9 cellular contexts compared by ENCODE assay signal in genomic region chr17:48022906-48023305, GRCh38. TPM values are rescaled to one million over a fixed set of nuclear protein-coding genes. Genes with fewer than 3 reads are reported as not detected.
DNase-seq lines count a peak whose midpoint lies in the region; ATAC-seq and TF ChIP-seq lines count a peak whose summit lies in the region.
"Had no signal": no experiment of that assay in that cellular context is flagged by ENCODE, and none has a peak within 500 bp of the region (broad histone marks: within the 10 kb centered on the region; RNA-seq: fewer than 3 reads in every experiment).

No MANE protein-coding gene starts in this region.

- WGBS in esophagus squamous epithelium, 2 donors = 32 to 46% methylated on average over 4 to 6 of the region's 6 CpGs
- WGBS in transverse colon (ENCODE audit: low coverage in 1 of 2), 2 donors = 29 to 42% methylated on average over 4 to 6 of the region's 6 CpGs

- in situ Hi-C loops in transverse colon (cut with MboI; ENCODE audit: low pct_ligation_motif_present in 1 of 4, low pct_unique_long_range_greater_than_20kb in 1 of 4, low sequenced_read_pairs in 3 of 4) = loop anchor here in 2 of 4 donors (10.0 kb wide), 1 partner anchor 52 kb away; no protein-coding TSS in a partner anchor

- no peak for ATAC-seq in GM23338
- ATAC-seq in activated T-helper 17 cell treated with anti-CD3 and anti-CD28 coated beads, Interleukin-2, amount 50 U/mL, for 72 hours (replicated peaks) = no peak

- H3K27me3 Mint-ChIP-seq in GM23338 (ENCODE audit: insufficient read depth, low read depth, poor library complexity) (peaks cover 31% of the 10 kb centered on the region), nephron (ENCODE audit: low read depth) (peaks cover 67% of the 10 kb centered on the region)
- peaks cover 4% of the 10 kb centered on the region for H3K27me3 Mint-ChIP-seq in activated T-helper 17 cell treated with anti-CD3 and anti-CD28 coated beads, Interleukin-2, amount 50 U/mL, for 72 hours

- H4K20me1 ChIP-seq in GM23338 (replicated peaks; ENCODE audit: insufficient read depth) = no peaks in the 10 kb centered on the region

- peak overlapping the region; percentile 99 for H3K4me2 ChIP-seq in GM23338

- H3K4me3 ChIP-seq in BE2C (ENCODE audit: low read depth, low read length) (peak overlapping the region; percentile 25), GM23338 (peak overlapping the region; percentile 83), esophagus squamous epithelium (peak overlapping the region in 1 of 4 donors; percentile 70), transverse colon (peak overlapping the region in 1 of 4 donors; percentile 51)

- H3K27me3 ChIP-seq in BE2C (no peaks in the 10 kb centered on the region), GM23338 (ENCODE audit: insufficient read depth) (peaks cover 22% of the 10 kb centered on the region), esophagus squamous epithelium (peaks cover 0 to 44% (median 0%) of the 10 kb centered on the region in 4 donors), transverse colon (peaks cover 37% of the 10 kb centered on the region)

- H2AFZ ChIP-seq in GM23338 = peak overlapping the region; percentile 83

- H3K9me2 ChIP-seq in GM23338 (ENCODE audit: insufficient read depth) = no peaks in the 10 kb centered on the region

- H3K27ac ChIP-seq in GM23338 (ENCODE audit: low read depth) (no peak overlapping the region), esophagus squamous epithelium (peak overlapping the region in 1 of 4 donors; percentile 86), transverse colon (peak overlapping the region in 1 of 4 donors; percentile 84)

- H3K4me1 Mint-ChIP-seq in GM23338 (peaks cover 25% of the 10 kb centered on the region), nephron (peaks cover 41% of the 10 kb centered on the region)
- H3K4me1 Mint-ChIP-seq in activated T-helper 17 cell treated with anti-CD3 and anti-CD28 coated beads, Interleukin-2, amount 50 U/mL, for 72 hours = peaks cover 11% of the 10 kb centered on the region

- peak overlapping the region; percentile 77 for H3K4me3 Mint-ChIP-seq in GM23338
- H3K4me3 Mint-ChIP-seq in activated T-helper 17 cell treated with anti-CD3 and anti-CD28 coated beads, Interleukin-2, amount 50 U/mL, for 72 hours = peak overlapping the region; percentile 93
- H3K4me3 Mint-ChIP-seq in nephron = peak overlapping the region; percentile 17 to 65 (median 40)

- no peak for TF ChIP-seq EP300 in transverse colon (IDR thresholded peaks at IDR 0.05; ENCODE audit: low read depth)

- H3F3A ChIP-seq in GM23338 (replicated peaks; ENCODE audit: low read depth) = peaks cover 14% of the 10 kb centered on the region; the same call in 1 of the 2 replicates

- TF ChIP-seq CTCF in BE2C (IDR thresholded peaks at IDR 0.05; ENCODE audit: low read depth, low read length) (no peak), GM23338 (conservative IDR thresholded peaks at IDR 0.05; ENCODE audit: low read depth in 2 of 2) (no peak), nephron (IDR thresholded peaks at IDR 0.05; ENCODE audit: unreplicated experiment in 3 of 3) (no peak), esophagus squamous epithelium (IDR thresholded peaks at IDR 0.05) (no peak), transverse colon (IDR thresholded peaks at IDR 0.05) (no peak)

- H3K4me1 ChIP-seq in BE2C = peaks cover 22% of the 10 kb centered on the region
- H3K4me1 ChIP-seq in GM23338 (ENCODE audit: insufficient read depth) = peaks cover 21% of the 10 kb centered on the region
- H3K4me1 ChIP-seq in esophagus squamous epithelium = peaks cover 34 to 45% (median 37%) of the 10 kb centered on the region in 3 donors
- peaks cover 35 to 38% (median 36%) of the 10 kb centered on the region in 4 donors for H3K4me1 ChIP-seq in transverse colon

- H3K9me3 ChIP-seq in BE2C = no peaks in the 10 kb centered on the region
- no peaks in the 10 kb centered on the region for H3K9me3 ChIP-seq in esophagus squamous epithelium
- H3K9me3 ChIP-seq in transverse colon = no peaks in the 10 kb centered on the region

- H3K79me2 ChIP-seq in GM23338 (replicated peaks; ENCODE audit: insufficient read depth) = no peaks in the 10 kb centered on the region

- H3K9me3 Mint-ChIP-seq in GM23338 = no peaks in the 10 kb centered on the region
- H3K9me3 Mint-ChIP-seq in activated T-helper 17 cell treated with anti-CD3 and anti-CD28 coated beads, Interleukin-2, amount 50 U/mL, for 72 hours = no peaks in the 10 kb centered on the region
- no peaks in the 10 kb centered on the region for H3K9me3 Mint-ChIP-seq in nephron
- H3K9me3 Mint-ChIP-seq: activated CD4-positive, alpha-beta T cell treated with anti-CD3 and anti-CD28 coated beads, Interleukin-2, amount 10 ng/mL, durations not matched to agents 24 days and 14 days had no signal

- no peak overlapping the region for H3K27ac Mint-ChIP-seq in GM23338
- no peak overlapping the region for H3K27ac Mint-ChIP-seq in activated T-helper 17 cell treated with anti-CD3 and anti-CD28 coated beads, Interleukin-2, amount 50 U/mL, for 72 hours
- no peak overlapping the region for H3K27ac Mint-ChIP-seq in nephron

- TF ChIP-seq POLR2A in esophagus squamous epithelium (IDR thresholded peaks at IDR 0.05) (no peak), transverse colon (IDR thresholded peaks at IDR 0.05) (no peak)

- H3K36me3 Mint-ChIP-seq in GM23338 (ENCODE audit: low read depth) (no peaks in the 10 kb centered on the region), nephron (ENCODE audit: low read depth) (no peaks in the 10 kb centered on the region)
- H3K36me3 Mint-ChIP-seq in activated T-helper 17 cell treated with anti-CD3 and anti-CD28 coated beads, Interleukin-2, amount 50 U/mL, for 72 hours (ENCODE audit: low read depth) = peaks cover 5% of the 10 kb centered on the region

- intact Hi-C loops in esophagus squamous epithelium (cut with DNase I) (no loop called here), transverse colon (cut with DNase I; ENCODE audit: low total_unique reads) (no loop called here)

- DNase-seq in BE2C (no peak), GM23338 (ENCODE audit: low spot score) (no peak), NCI-H524 treated with DMSO at 0.1 percent for 48 hours (lab: John Stamatoyannopoulos, UW) (no peak), SHP77 treated with DMSO at 0.1 percent for 48 hours (lab: John Stamatoyannopoulos, UW) (no peak), esophagus squamous epithelium (lab: John Stamatoyannopoulos, UW) (no peak), transverse colon (no peak)

- H3K36me3 ChIP-seq in BE2C = no peaks in the 10 kb centered on the region
- no peaks in the 10 kb centered on the region for H3K36me3 ChIP-seq in GM23338 (ENCODE audit: insufficient read depth)
- no peaks in the 10 kb centered on the region for H3K36me3 ChIP-seq in esophagus squamous epithelium
- no peaks in the 10 kb centered on the region for H3K36me3 ChIP-seq in transverse colon

TF ChIP-seq in GM23338, 12 proteins besides CTCF, POLR2A, EP300 and RAD21 (continues in another document):
- TF ChIP-seq NANOG (IDR thresholded peaks at IDR 0.05; ENCODE audit: borderline replicate concordance) = no peak
- no peak for TF ChIP-seq CREB1 (CRISPR knock-in tag; IDR thresholded peaks at IDR 0.05; ENCODE audit: low read depth)
- TF ChIP-seq ZNF331 (CRISPR knock-in tag; IDR thresholded peaks at IDR 0.05; ENCODE audit: low read depth) = no peak
- no peak for TF ChIP-seq EZH2 (IDR thresholded peaks at IDR 0.05; ENCODE audit: low read depth, unreplicated experiment)
- TF ChIP-seq ETS1 (IDR thresholded peaks at IDR 0.05) = no peak
- no peak for TF ChIP-seq STAT1 (IDR thresholded peaks at IDR 0.05; ENCODE audit: unreplicated experiment)
- TF ChIP-seq ZNF114 (CRISPR knock-in tag; IDR thresholded peaks at IDR 0.05) = no peak
- TF ChIP-seq POLR2AphosphoS5 (IDR thresholded peaks at IDR 0.05; ENCODE audit: low read depth) = no peak
- no peak for TF ChIP-seq JUNB (IDR thresholded peaks at IDR 0.05; ENCODE audit: unreplicated experiment)

RNA-seq across cellular contexts. Expression of gene COPZ2, which starts 14.7 kb away (rescaled TPM):
- 9.3 TPM for polyA plus RNA-seq in BE2C (2012; ENCODE audit: insufficient read depth, insufficient read length, low read depth)
- not detected in 2 replicates for total RNA-seq in GM23338 (2014; rRNA removed; shearing (Covaris generic))
- not detected in 2 replicates for polyA plus RNA-seq in GM23338 (2016; fragmentation: Nextera tagmentation; extraction: Ambion mirVana)
- 1 to 10 TPM; 1.3 to 2.0 TPM for total RNA-seq in activated T-helper 17 cell treated with anti-CD3 and anti-CD28 coated beads, Interleukin-2, amount 50 U/mL, for 72 hours
- total RNA-seq in esophagus squamous epithelium (10 to 100 TPM in 1 of 4 donors, 1 to 10 TPM in 2, under 1 TPM in 1; 0.91 to 14.5 (median 5.7) TPM), transverse colon (10 to 100 TPM in 2 of 4 donors, 1 to 10 TPM in 2; 6.0 to 11.2 (median 8.3) TPM)

RNA-seq across cellular contexts. Expression of gene NFE2L1, which starts 25.3 kb away (rescaled TPM):
- polyA plus RNA-seq in BE2C (2012; ENCODE audit: insufficient read depth, insufficient read length, low read depth) = 506 TPM
- total RNA-seq in GM23338 (2014; rRNA removed; shearing (Covaris generic)) = 138 and 157 TPM in 2 replicates
- 39.9 and 49.9 TPM in 2 replicates for polyA plus RNA-seq in GM23338 (2016; fragmentation: Nextera tagmentation; extraction: Ambion mirVana)
- total RNA-seq in activated T-helper 17 cell treated with anti-CD3 and anti-CD28 coated beads, Interleukin-2, amount 50 U/mL, for 72 hours = 10 to 100 TPM; 77.7 to 91.8 TPM
- total RNA-seq in esophagus squamous epithelium (100 to 1,000 TPM in 1 of 4 donors, 10 to 100 TPM in 3; 41.6 to 103 (median 60.0) TPM), transverse colon (100 to 1,000 TPM; 173 to 242 (median 211) TPM)

RNA-seq across cellular contexts. Expression of gene CDK5RAP3, which starts 52.0 kb away (rescaled TPM):
- 175 TPM for polyA plus RNA-seq in BE2C (2012; ENCODE audit: insufficient read depth, insufficient read length, low read depth)
- 67.0 and 106 TPM in 2 replicates for total RNA-seq in GM23338 (2014; rRNA removed; shearing (Covaris generic))
- 78.9 and 92.6 TPM in 2 replicates for polyA plus RNA-seq in GM23338 (2016; fragmentation: Nextera tagmentation; extraction: Ambion mirVana)
- 100 to 1,000 TPM; 139 to 216 TPM for total RNA-seq in activated T-helper 17 cell treated with anti-CD3 and anti-CD28 coated beads, Interleukin-2, amount 50 U/mL, for 72 hours
- total RNA-seq in esophagus squamous epithelium = 100 to 1,000 TPM in 1 of 4 donors, 10 to 100 TPM in 3; 60.1 to 141 (median 66.0) TPM
- 100 to 1,000 TPM; 159 to 540 (median 296) TPM for total RNA-seq in transverse colon

Comparison
In these comparisons a context has a peak if more than half of its experiments do, and no peak if none do; other contexts are left out.
1. H3K4me3 Mint-ChIP-seq: peak in every context shown above with its lines; median percentile 93 in activated T-helper 17 cell treated with anti-CD3 and anti-CD28 coated beads, Interleukin-2, amount 50 U/mL, for 72 hours; 77 in GM23338; 40 in nephron.